Comparison of ENCODE assay signal across 17 cellular contexts in the genomic region with DNA sequence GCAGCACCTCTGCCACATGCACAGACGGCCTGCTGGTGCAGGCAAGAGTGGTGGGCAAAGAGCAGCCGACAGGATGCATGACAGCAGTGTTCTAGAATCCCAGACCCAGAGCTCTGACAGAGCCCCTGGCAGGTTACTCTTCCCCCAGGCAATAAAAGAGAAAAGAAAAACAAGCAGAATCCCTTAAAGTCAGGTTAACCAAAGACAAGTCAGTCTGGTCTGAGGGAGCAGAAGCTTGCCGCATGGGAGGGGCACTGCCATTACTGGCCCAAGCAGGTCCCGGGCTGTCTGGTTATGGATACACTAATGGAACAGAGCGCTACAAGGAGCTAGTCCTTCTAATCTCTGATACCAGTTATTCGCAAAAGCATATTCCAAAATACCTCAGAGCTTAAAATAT.
"Had no signal": no experiment of that assay in that cellular context is flagged by ENCODE, and none has a peak within 500 bp of the region (broad histone marks: within the 10 kb centered on the region; RNA-seq: fewer than 3 reads in every experiment).

No MANE protein-coding gene starts in this region.

- H3K27ac ChIP-seq: hepatocyte, left lung, ovary, right lobe of liver had no signal

- H3K27ac Mint-ChIP-seq: activated naive CD4-positive, alpha-beta T cell treated with anti-CD3 and anti-CD28 coated beads for 36 hours; stimulated activated naive B cell treated with anti-CD40 and anti-IgM and Interleukin-4, amounts not matched to agents 10 μg/mL and 1 μg/mL and 100 μg/mL, for 72 hours had no signal

- H3K4me3 ChIP-seq: hepatocyte, left lung, ovary, right lobe of liver had no signal

- H3K4me2 ChIP-seq: hepatocyte had no signal

- H3K9me3 Mint-ChIP-seq: activated naive CD4-positive, alpha-beta T cell treated with anti-CD3 and anti-CD28 coated beads for 36 hours; activated T-cell treated with anti-CD3 and anti-CD28 coated beads, Interleukin-2, amount 50 U/mL, for 4 hours; stimulated activated naive B cell treated with anti-CD40 and anti-IgM and Interleukin-4, amounts not matched to agents 10 μg/mL and 1 μg/mL and 100 μg/mL, for 72 hours had no signal

- H3K79me2 ChIP-seq: hepatocyte had no signal

- H3K4me1 ChIP-seq: right lobe of liver had no signal

- H3K9me3 ChIP-seq: left lung, ovary, right lobe of liver had no signal

- H2AFZ ChIP-seq: hepatocyte had no signal

- DNase-seq: activated CD4-positive, alpha-beta T cell treated with anti-CD3 and anti-CD28 coated beads, Interleukin-2, amount 50 U/mL, for 1 hour; activated CD4-positive, CD25-positive, alpha-beta regulatory T cell treated with anti-CD3 and anti-CD28 coated beads, Interleukin-2, amount 50 U/mL, for 72 hours; activated CD8-positive, alpha-beta memory T cell treated with anti-CD3 and anti-CD28 coated beads, Interleukin-2, amount 50 U/mL, for 4 hours; activated naive CD4-positive, alpha-beta T cell treated with anti-CD3 and anti-CD28 coated beads for 36 hours; activated T-cell treated with anti-CD3 and anti-CD28 coated beads, Interleukin-2, amount 50 U/mL, for 4 hours; cortex of kidney; effector CD4-positive, alpha-beta T cell; kidney; left lung; mammary epithelial cell; ovary; right lobe of liver; stimulated activated CD4-positive, alpha-beta T cell treated with anti-CD3 and anti-CD28 coated beads, Interleukin-4, amount 100 ng/mL, for 4 hours; stimulated activated naive B cell treated with anti-CD40 and anti-IgM and Interleukin-4, amounts not matched to agents 10 μg/mL and 1 μg/mL and 100 μg/mL, for 72 hours; T-helper 1 cell; T1000 had no signal

- H3K36me3 ChIP-seq: left lung, ovary, right lobe of liver had no signal

- H3K27me3 Mint-ChIP-seq: stimulated activated naive B cell treated with anti-CD40 and anti-IgM and Interleukin-4, amounts not matched to agents 10 μg/mL and 1 μg/mL and 100 μg/mL, for 72 hours had no signal

- H3K36me3 Mint-ChIP-seq: stimulated activated naive B cell treated with anti-CD40 and anti-IgM and Interleukin-4, amounts not matched to agents 10 μg/mL and 1 μg/mL and 100 μg/mL, for 72 hours had no signal

- H3K27me3 ChIP-seq: hepatocyte, left lung, ovary, right lobe of liver had no signal

- ATAC-seq: activated T-cell treated with anti-CD3 and anti-CD28 coated beads, Interleukin-2, amount 50 U/mL, for 4 hours; left lung; right lobe of liver; stimulated activated naive B cell treated with anti-CD40 and anti-IgM and Interleukin-4, amounts not matched to agents 10 μg/mL and 1 μg/mL and 100 μg/mL, for 72 hours had no signal

- H3K4me3 Mint-ChIP-seq: activated naive CD4-positive, alpha-beta T cell treated with anti-CD3 and anti-CD28 coated beads for 36 hours; activated T-cell treated with anti-CD3 and anti-CD28 coated beads, Interleukin-2, amount 50 U/mL, for 4 hours; stimulated activated naive B cell treated with anti-CD40 and anti-IgM and Interleukin-4, amounts not matched to agents 10 μg/mL and 1 μg/mL and 100 μg/mL, for 72 hours had no signal
